Comparison of ENCODE assay signal across 23 cellular contexts in genomic region chr11:12276831-12277475, GRCh38.
DNase-seq lines count a peak whose midpoint lies in the region; ATAC-seq, FAIRE-seq and TF ChIP-seq lines count a peak whose summit lies in the region.
"Had no signal": no experiment of that assay in that cellular context is flagged by ENCODE, and none has a peak within 500 bp of the region (broad histone marks: within the 10 kb centered on the region; RNA-seq: fewer than 3 reads in every experiment).

No MANE protein-coding gene starts in this region.

- H3K27me3 Mint-ChIP-seq in T-helper 17 cell (no peaks in the 10 kb centered on the region), CD14-positive monocyte (ENCODE audit: low read depth in 3 of 3) (peaks cover 1 to 4% (median 1%) of the 10 kb centered on the region in 3 donors)
- H3K27me3 Mint-ChIP-seq: CD8-positive, alpha-beta memory T cell had no signal

- DNase-seq in NCI-H1417 (lab: John Stamatoyannopoulos, UW) = peak in 2 of 3 experiments; percentile 39 to 76
- DNase-seq in NCI-H1417 treated with DMSO at 0.1 percent for 48 hours (lab: John Stamatoyannopoulos, UW) = no peak
- DNase-seq in DMS79 treated with DMSO at 0.1 percent for 48 hours (lab: John Stamatoyannopoulos, UW) = peak; percentile 88
- DNase-seq in T-helper 17 cell = no peak
- DNase-seq in HepG2 (ENCODE audit: low spot score) = no peak
- DNase-seq in AG08395 (ENCODE audit: low spot score) = no peak
- no peak for DNase-seq in CD14-positive monocyte (ENCODE audit: low spot score)
- DNase-seq in LoVo (ENCODE audit: low spot score) = no peak
- DNase-seq: AML-193; central memory CD4-positive, alpha-beta T cell; DND-41; lower lobe of right lung; NCI-H1092; SIG-M5 had no signal

- BruUV-seq in HepG2 (replicated peaks; lab: Mats Ljungman, UMichigan) = no TSS peak

- no peak overlapping the region for H3K4me3 ChIP-seq in HepG2 (replicated peaks in 1 of 3; ENCODE audit: insufficient read depth in 1 of 3, low read depth in 2 of 3, low read length in 3 of 3)
- H3K4me3 ChIP-seq: dorsolateral prefrontal cortex, GM12878, HAP-1, lower lobe of right lung, prostate gland had no signal

- H3K4me3 Mint-ChIP-seq in T-helper 17 cell (no peak overlapping the region), CD14-positive monocyte (no peak overlapping the region)
- H3K4me3 Mint-ChIP-seq: CD8-positive, alpha-beta memory T cell had no signal

- POLR2A ChIA-PET in HepG2 (lab: Yijun Ruan, JAX) = no interaction called here

- peaks cover 14% of the 10 kb centered on the region for H3K4me1 Mint-ChIP-seq in T-helper 17 cell
- H3K4me1 Mint-ChIP-seq in CD14-positive monocyte = no peaks in the 10 kb centered on the region
- H3K4me1 Mint-ChIP-seq: CD8-positive, alpha-beta memory T cell had no signal

- 68% methylated on average over 9 of the region's 10 CpGs for WGBS in HepG2 (ENCODE audit: low lambda C conversion rate)

- H2AFZ ChIP-seq in HepG2 (ENCODE audit: low read length) = no peak overlapping the region

- no peaks in the 10 kb centered on the region for H4K20me1 ChIP-seq in HepG2 (ENCODE audit: insufficient read depth, low read length)

- H3K36me3 ChIP-seq in HepG2 (replicated peaks in 1 of 2; ENCODE audit: control insufficient read depth in 1 of 2, insufficient read depth in 2 of 2, low read length in 2 of 2) = no peaks in the 10 kb centered on the region
- H3K36me3 ChIP-seq: HAP-1, lower lobe of right lung, prostate gland had no signal

- H3K27me3 ChIP-seq in HepG2 (ENCODE audit: control insufficient read depth in 1 of 2, insufficient read depth in 2 of 2, low read length in 2 of 2) = no peaks in the 10 kb centered on the region; a peak in 1 of 5 replicates
- H3K27me3 ChIP-seq: dorsolateral prefrontal cortex had no signal

- CTCF ChIA-PET in HepG2 (lab: Yijun Ruan, JAX; ENCODE audit: low intra/inter-chr PET ratio, low total read pairs) = no interaction called here

- H3K9me3 ChIP-seq in T-helper 17 cell (ENCODE audit: control insufficient read depth, low read length, poor library complexity, severe bottlenecking) = no peaks in the 10 kb centered on the region
- no peaks in the 10 kb centered on the region for H3K9me3 ChIP-seq in HepG2 (ENCODE audit: low read length)
- H3K9me3 ChIP-seq: HAP-1, lower lobe of right lung, prostate gland had no signal

- in situ Hi-C loops in HepG2 (cut with HindIII; ENCODE audit: extremely low pct_ligation_motif_present, low pct_unique_long_range_greater_than_20kb) = loop anchor here (25.0 kb wide), 1 partner anchor 465 kb away; no protein-coding TSS in a partner anchor

- H3K36me3 Mint-ChIP-seq in T-helper 17 cell (ENCODE audit: low read depth) (no peaks in the 10 kb centered on the region), CD14-positive monocyte (peaks cover 16 to 17% of the 10 kb centered on the region in 2 donors)
- H3K36me3 Mint-ChIP-seq: activated naive CD4-positive, alpha-beta T cell treated with anti-CD3 and anti-CD28 coated beads, Interleukin-2, amount 50 U/mL, for 72 hours; CD8-positive, alpha-beta memory T cell had no signal

- no peak for ATAC-seq in T-helper 17 cell
- ATAC-seq in HepG2 = no peak
- ATAC-seq: activated naive CD4-positive, alpha-beta T cell treated with anti-CD3 and anti-CD28 coated beads, Interleukin-2, amount 50 U/mL, for 72 hours; GM12878; lower lobe of right lung; Panc1 had no signal

- H3K79me2 ChIP-seq in HepG2 (ENCODE audit: insufficient read depth, low read length) = no peaks in the 10 kb centered on the region

- no peak overlapping the region for H3K4me2 ChIP-seq in HepG2 (ENCODE audit: low read depth, low read length)

- TF ChIP-seq POLR2A in HepG2 (IDR thresholded peaks at IDR 0.05; ENCODE audit: insufficient read depth in 1 of 2, low read depth in 2 of 2, low read length in 2 of 2) = no peak

- H3K9ac ChIP-seq in HepG2 (ENCODE audit: insufficient read depth, low read depth, low read length) = no peak overlapping the region

- TF ChIP-seq RAD21 in HepG2 (CRISPR knock-in tag; IDR thresholded peaks at IDR 0.05) = no peak

- no peak overlapping the region for H3K27ac ChIP-seq in HepG2 (ENCODE audit: extremely low read length, insufficient read depth, low read length)
- H3K27ac ChIP-seq: dorsolateral prefrontal cortex, lower lobe of right lung, prostate gland had no signal

- no peak for FAIRE-seq in HepG2 (lab: Jason Lieb, UNC)
- FAIRE-seq: astrocyte, GM12878, urothelium cell line had no signal

- intact Hi-C loops in HepG2 (cut with micrococcal nuclease; ENCODE audit: unreplicated experiment) = no loop called here
- intact Hi-C loops in CD14-positive monocyte (cut with micrococcal nuclease) = no loop called here

- H3K27ac Mint-ChIP-seq in T-helper 17 cell (peak overlapping the region; percentile 11), CD14-positive monocyte (peak overlapping the region in 1 of 7 donors; percentile 1)

- H3K4me1 ChIP-seq in HepG2 (ENCODE audit: insufficient read depth, low read length) = peaks cover 27% of the 10 kb centered on the region
- H3K4me1 ChIP-seq: HAP-1, prostate gland had no signal

- TF ChIP-seq EP300 in HepG2 (IDR thresholded peaks at IDR 0.05; ENCODE audit: low read depth in 2 of 2, low read length in 2 of 2) = no peak
- TF ChIP-seq EP300 in HepG2 (CRISPR knock-in tag; IDR thresholded peaks at IDR 0.05; ENCODE audit: borderline replicate concordance) = no peak

- no peaks in the 10 kb centered on the region for H3K9me3 Mint-ChIP-seq in CD14-positive monocyte
- H3K9me3 Mint-ChIP-seq: activated naive CD4-positive, alpha-beta T cell treated with anti-CD3 and anti-CD28 coated beads, Interleukin-2, amount 50 U/mL, for 72 hours; CD8-positive, alpha-beta memory T cell had no signal

- TF ChIP-seq CTCF in HepG2 (CRISPR knock-in tag; IDR thresholded peaks at IDR 0.05) (no peak), CD14-positive monocyte (IDR thresholded peaks at IDR 0.05) (no peak)

TF ChIP-seq in HepG2, 621 proteins besides CTCF, POLR2A, EP300 and RAD21:
- TF ChIP-seq SAFB2 (CRISPR knock-in tag; IDR thresholded peaks at IDR 0.05; ENCODE audit: borderline replicate concordance, low read depth) = no peak
- TF ChIP-seq, protein P1, sequence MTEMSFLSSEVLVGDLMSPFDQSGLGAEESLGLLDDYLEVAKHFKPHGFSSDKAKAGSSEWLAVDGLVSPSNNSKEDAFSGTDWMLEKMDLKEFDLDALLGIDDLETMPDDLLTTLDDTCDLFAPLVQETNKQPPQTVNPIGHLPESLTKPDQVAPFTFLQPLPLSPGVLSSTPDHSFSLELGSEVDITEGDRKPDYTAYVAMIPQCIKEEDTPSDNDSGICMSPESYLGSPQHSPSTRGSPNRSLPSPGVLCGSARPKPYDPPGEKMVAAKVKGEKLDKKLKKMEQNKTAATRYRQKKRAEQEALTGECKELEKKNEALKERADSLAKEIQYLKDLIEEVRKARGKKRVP (CRISPR knock-in tag; IDR thresholded peaks at IDR 0.05) = no peak
- no peak for TF ChIP-seq NFKB2 (CRISPR knock-in tag; IDR thresholded peaks at IDR 0.05; ENCODE audit: borderline replicate concordance)
- TF ChIP-seq THAP7 (CRISPR knock-in tag; IDR thresholded peaks at IDR 0.05) = no peak
- no peak for TF ChIP-seq ZFP36L2 (CRISPR knock-in tag; IDR thresholded peaks at IDR 0.05)
- 0 out of 2 replicates have a peak, but pooled peaks have one; percentile 40 for TF ChIP-seq NFYB (CRISPR knock-in tag; IDR thresholded peaks at IDR 0.05)
- no peak for TF ChIP-seq ZNF550 (CRISPR knock-in tag; IDR thresholded peaks at IDR 0.05; ENCODE audit: borderline replicate concordance)

Comparison
In these comparisons a context has a peak if more than half of its experiments do, and no peak if none do; other contexts are left out.
1. DNase-seq: peak in NCI-H1417 (2 of 3) and DMS79 treated with DMSO at 0.1 percent for 48 hours (single experiment); none in NCI-H1417 treated with DMSO at 0.1 percent for 48 hours (single experiment), T-helper 17 cell (0 of 3), HepG2 (single experiment), AG08395 (single experiment), CD14-positive monocyte (single experiment) and LoVo (single experiment).